In genomic region chr11:63142459-63142858, GRCh38 we compare ENCODE assay signal across 1 cellular context.
TF ChIP-seq lines count a peak whose summit lies in the region.

No MANE protein-coding gene starts in this region.

TF ChIP-seq in K562, 482 proteins besides CTCF, POLR2A, EP300 and RAD21 (continued from another document):
- TF ChIP-seq RCOR1 (IDR thresholded peaks at IDR 0.05; ENCODE audit: borderline replicate concordance in 1 of 2, low read depth in 2 of 2, low read length in 2 of 2) (peak in 1 of 2 experiments; percentile 45; a peak in 2 of 4 replicates), HEY1 (CRISPR knock-in tag; IDR thresholded peaks at IDR 0.05; ENCODE audit: borderline replicate concordance) (no peak), HMBOX1 (IDR thresholded peaks at IDR 0.05) (peak; percentile 58; the same call in 1 of the 2 replicates), RNF2 (IDR thresholded peaks at IDR 0.05) (peak; percentile 18; the same call in 1 of the 2 replicates), PBX2 (CRISPR knock-in tag; IDR thresholded peaks at IDR 0.05; ENCODE audit: low read depth) (no peak), PBX2 (tag; conservative IDR thresholded peaks at IDR 0.05; ENCODE audit: low read depth) (peak; percentile 79), MEIS2 (IDR thresholded peaks at IDR 0.05; ENCODE audit: partially characterized antibody) (peak; percentile 74), RBM25 (IDR thresholded peaks at IDR 0.05; ENCODE audit: low read depth, low read length, severe bottlenecking) (no peak)
TF ChIP-seq in K562: peak in this region for 11.
